In genomic region chr5:36883894-36884462, GRCh38 we compare ENCODE assay signal across 25 cellular contexts. TPM values are rescaled to one million over a fixed set of nuclear protein-coding genes. Genes with fewer than 3 reads are reported as not detected.
A peak's percentile ranks its signal among the peaks of the same experiment; 100 is the strongest.
DNase-seq lines count a peak whose midpoint lies in the region; ATAC-seq and TF ChIP-seq lines count a peak whose summit lies in the region.
"Had no signal": no experiment of that assay in that cellular context is flagged by ENCODE, and none has a peak within 500 bp of the region (broad histone marks: within the 10 kb centered on the region; RNA-seq: fewer than 3 reads in every experiment).

No MANE protein-coding gene starts in this region.

- H3K4me3 ChIP-seq in CD4-positive, CD25-positive, alpha-beta regulatory T cell (ENCODE audit: low read depth, low read length) = no peak overlapping the region
- H3K4me3 ChIP-seq in endocrine pancreas (ENCODE audit: control insufficient read depth, insufficient read depth, low read length) (peak overlapping the region; percentile 0), spleen (no peak overlapping the region)
- H3K4me3 ChIP-seq: BLaER1 treated with 17β-estradiol and CSF1 and Interleukin-3, amounts not matched to agents 10 nM and 100 nM; pancreas; right atrium auricular region had no signal

- no peaks in the 10 kb centered on the region for H3K9me3 ChIP-seq in CD4-positive, CD25-positive, alpha-beta regulatory T cell (ENCODE audit: control insufficient read depth in 2 of 2, low read length in 2 of 2)
- H3K9me3 ChIP-seq in endocrine pancreas (ENCODE audit: control insufficient read depth, low read length) = no peaks in the 10 kb centered on the region
- H3K9me3 ChIP-seq in spleen = no peaks in the 10 kb centered on the region
- H3K9me3 ChIP-seq: pancreas, right atrium auricular region had no signal

- H3K27me3 ChIP-seq in CD4-positive, CD25-positive, alpha-beta regulatory T cell (ENCODE audit: control insufficient read depth, insufficient read depth, low read length) = no peaks in the 10 kb centered on the region
- no peaks in the 10 kb centered on the region for H3K27me3 ChIP-seq in endocrine pancreas (ENCODE audit: control insufficient read depth, insufficient read depth, low read length)
- no peaks in the 10 kb centered on the region for H3K27me3 ChIP-seq in spleen (replicated peaks in 1 of 7)
- H3K27me3 ChIP-seq: BLaER1 treated with 17β-estradiol and CSF1 and Interleukin-3, amounts not matched to agents 10 nM and 100 nM; pancreas; right atrium auricular region had no signal

- no peaks in the 10 kb centered on the region for H3K27me3 Mint-ChIP-seq in CD4-positive, CD25-positive, alpha-beta regulatory T cell
- H3K27me3 Mint-ChIP-seq: activated CD8-positive, alpha-beta memory T cell treated with anti-CD3 and anti-CD28 coated beads, Interleukin-2, amount 10 ng/mL, durations not matched to agents 7 days and 5 days had no signal

- peak overlapping the region in 2 of 3 donors; percentile 4 to 11 for H3K27ac Mint-ChIP-seq in CD4-positive, CD25-positive, alpha-beta regulatory T cell
- H3K27ac Mint-ChIP-seq: activated CD8-positive, alpha-beta memory T cell treated with anti-CD3 and anti-CD28 coated beads, Interleukin-2, amount 10 ng/mL, durations not matched to agents 7 days and 5 days; nephron had no signal

- no peak overlapping the region for H3K9ac ChIP-seq in endocrine pancreas (ENCODE audit: control insufficient read depth, insufficient read depth, low read length)
- H3K9ac ChIP-seq: BLaER1 treated with 17β-estradiol and CSF1 and Interleukin-3, amounts not matched to agents 10 nM and 100 nM had no signal

- peak overlapping the region; percentile 11 to 68 (median 53) for H3K4me3 Mint-ChIP-seq in CD4-positive, CD25-positive, alpha-beta regulatory T cell
- H3K4me3 Mint-ChIP-seq: activated CD8-positive, alpha-beta memory T cell treated with anti-CD3 and anti-CD28 coated beads, Interleukin-2, amount 10 ng/mL, durations not matched to agents 7 days and 5 days; nephron had no signal

- no peaks in the 10 kb centered on the region for H3K9me3 Mint-ChIP-seq in CD4-positive, CD25-positive, alpha-beta regulatory T cell
- H3K9me3 Mint-ChIP-seq: nephron had no signal

- ATAC-seq in CD4-positive, CD25-positive, alpha-beta regulatory T cell (ENCODE audit: low read depth in 2 of 2) = no peak
- ATAC-seq in GM18498 (IDR thresholded peaks at IDR 0.05; ENCODE audit: unreplicated experiment) (peak; percentile 52), HG03342 (IDR thresholded peaks at IDR 0.05; ENCODE audit: unreplicated experiment) (peak; percentile 42), GM19463 (IDR thresholded peaks at IDR 0.05; ENCODE audit: unreplicated experiment) (no peak), GM18519 (IDR thresholded peaks at IDR 0.05; ENCODE audit: low FRiP score, unreplicated experiment) (no peak)
- ATAC-seq: activated CD8-positive, alpha-beta memory T cell treated with anti-CD3 and anti-CD28 coated beads, Interleukin-2, amount 10 ng/mL, durations not matched to agents 7 days and 5 days; left colon; pancreas; PC-3 had no signal

- H3K4me1 ChIP-seq in CD4-positive, CD25-positive, alpha-beta regulatory T cell (ENCODE audit: control insufficient read depth, insufficient read depth, low read length, poor library complexity, severe bottlenecking) = peaks cover 63% of the 10 kb centered on the region
- H3K4me1 ChIP-seq in endocrine pancreas (ENCODE audit: control insufficient read depth, insufficient read depth, low read length) (peaks cover 48% of the 10 kb centered on the region), spleen (peaks cover 59 to 100% (median 91%) of the 10 kb centered on the region in 6 donors)

- 90 to 95% (median 92%) methylated on average over 3 of the region's 3 CpGs for WGBS in spleen, 5 donors

- intact Hi-C loops in spleen (cut with DNase I; ENCODE audit: low total_unique reads) = no loop called here

- peaks cover 18% of the 10 kb centered on the region for H3K36me3 Mint-ChIP-seq in CD4-positive, CD25-positive, alpha-beta regulatory T cell

- TF ChIP-seq CTCF in spleen (IDR thresholded peaks at IDR 0.05 in 8 of 11, conservative IDR thresholded peaks at IDR 0.05 in 3 of 11) = no peak

- TF ChIP-seq POLR2A in spleen (IDR thresholded peaks at IDR 0.05) = no peak

- H3K4me1 Mint-ChIP-seq in CD4-positive, CD25-positive, alpha-beta regulatory T cell = peaks cover 38 to 79% (median 64%) of the 10 kb centered on the region in 4 donors

- no peak overlapping the region for H3K27ac ChIP-seq in CD4-positive, CD25-positive, alpha-beta regulatory T cell (ENCODE audit: insufficient read depth, low read length, poor library complexity, severe bottlenecking)
- H3K27ac ChIP-seq in spleen = no peak overlapping the region
- H3K27ac ChIP-seq: BLaER1 treated with 17β-estradiol and CSF1 and Interleukin-3, amounts not matched to agents 10 nM and 100 nM; right atrium auricular region had no signal

- no peak for DNase-seq in CD4-positive, CD25-positive, alpha-beta regulatory T cell
- DNase-seq in medulla oblongata (ENCODE audit: extremely low spot score) (no peak), spleen (no peak)
- DNase-seq: activated CD4-positive, alpha-beta T cell treated with anti-CD3 and anti-CD28 coated beads for 4 hours; activated CD8-positive, alpha-beta memory T cell treated with anti-CD3 and anti-CD28 coated beads, Interleukin-2, amount 10 ng/mL, durations not matched to agents 7 days and 5 days; activated effector memory CD4-positive, alpha-beta T cell treated with Interleukin-2 at 50 U/mL for 16 hours; amygdala; caudate nucleus; head of caudate nucleus; left colon; NCI-H1105 treated with DMSO at 0.1 percent for 48 hours; NCI-H446; pancreas; PC-3; Right ventricle myocardium superior; stimulated activated CD4-positive, alpha-beta T cell treated with anti-CD3 and anti-CD28 coated beads, Interleukin-12 subunit alpha, Interleukin-12 subunit beta, amount 100 ng/mL, for 4 hours; substantia nigra had no signal

- H3K36me3 ChIP-seq in CD4-positive, CD25-positive, alpha-beta regulatory T cell (ENCODE audit: control insufficient read depth, insufficient read depth, low read length) = peaks cover 10% of the 10 kb centered on the region
- H3K36me3 ChIP-seq in endocrine pancreas (ENCODE audit: control insufficient read depth, insufficient read depth, low read length) = no peaks in the 10 kb centered on the region
- peaks cover 0 to 14% (median 0%) of the 10 kb centered on the region in 6 donors for H3K36me3 ChIP-seq in spleen
- H3K36me3 ChIP-seq: pancreas had no signal

RNA-seq across cellular contexts. Expression of gene NIPBL, which starts 7.4 kb away (rescaled TPM):
- total RNA-seq in CD4-positive, CD25-positive, alpha-beta regulatory T cell = 132 TPM
- polyA plus RNA-seq in CD4-positive, CD25-positive, alpha-beta regulatory T cell = 10 to 100 TPM; 12.5 to 21.2 (median 15.4) TPM
- 100 to 1,000 TPM in 1 of 7 donors, 10 to 100 TPM in 6; 70.2 to 103 (median 86.4) TPM for total RNA-seq in spleen
- polyA plus RNA-seq in spleen = 10 to 100 TPM; 16.8 to 17.5 (median 17.0) TPM

Comparison
In these comparisons a context has a peak if more than half of its experiments do, and no peak if none do; other contexts are left out.
1. ATAC-seq: peak in GM18498 (single experiment) and HG03342 (single experiment); none in CD4-positive, CD25-positive, alpha-beta regulatory T cell (0 of 2), GM19463 (single experiment) and GM18519 (single experiment).